30 cellular contexts compared by ENCODE assay signal in genomic region chr3:170496026-170496867, GRCh38.
DNase-seq lines count a peak whose midpoint lies in the region; ATAC-seq and TF ChIP-seq lines count a peak whose summit lies in the region.
"Had no signal": no experiment of that assay in that cellular context is flagged by ENCODE, and none has a peak within 500 bp of the region (broad histone marks: within the 10 kb centered on the region; RNA-seq: fewer than 3 reads in every experiment).

No MANE protein-coding gene starts in this region.

- no peaks in the 10 kb centered on the region for H3K9me3 Mint-ChIP-seq in mesothelial cell of epicardium
- H3K9me3 Mint-ChIP-seq: activated CD4-positive, alpha-beta T cell treated with anti-CD3 and anti-CD28 coated beads, Interleukin-2, amount 10 ng/mL, durations not matched to agents 7 days and 5 days; activated T-cell treated with anti-CD3 and anti-CD28 coated beads, Interleukin-2, amount 50 U/mL, for 24 hours; CD8-positive, alpha-beta T cell had no signal

- in situ Hi-C loops in brain microvascular endothelial cell (cut with HindIII; ENCODE audit: low pct_ligation_motif_present, low sequenced_read_pairs), result no loop called here

- no peak for ATAC-seq in GM19035 (IDR thresholded peaks at IDR 0.05; ENCODE audit: unreplicated experiment)
- ATAC-seq: body of pancreas; CD8-positive, alpha-beta T cell; heart right ventricle had no signal

- peak overlapping the region; percentile 86 for H3K27ac Mint-ChIP-seq in mesothelial cell of epicardium
- H3K27ac Mint-ChIP-seq: activated CD4-positive, alpha-beta T cell treated with anti-CD3 and anti-CD28 coated beads, Interleukin-2, amount 10 ng/mL, durations not matched to agents 7 days and 5 days; activated T-cell treated with anti-CD3 and anti-CD28 coated beads, Interleukin-2, amount 50 U/mL, for 24 hours; CD8-positive, alpha-beta T cell had no signal

- peaks cover 50% of the 10 kb centered on the region for H3K4me1 Mint-ChIP-seq in mesothelial cell of epicardium
- H3K4me1 Mint-ChIP-seq: activated CD4-positive, alpha-beta T cell treated with anti-CD3 and anti-CD28 coated beads, Interleukin-2, amount 10 ng/mL, durations not matched to agents 7 days and 5 days had no signal

- TF ChIP-seq CTCF in 22Rv1 (IDR thresholded peaks at IDR 0.05) (0 out of 2 replicates have a peak, but pooled peaks have one; percentile 14), HFF-Myc (IDR thresholded peaks at IDR 0.05; ENCODE audit: low read depth, low read length, missing control alignments) (peak; percentile 3), brain microvascular endothelial cell (IDR thresholded peaks at IDR 0.05; ENCODE audit: low read depth, low read length, missing control alignments) (peak; percentile 21), mesothelial cell of epicardium (IDR thresholded peaks at IDR 0.05; ENCODE audit: unreplicated experiment) (no peak)

- H3K4me3 Mint-ChIP-seq in mesothelial cell of epicardium, result no peak overlapping the region
- H3K4me3 Mint-ChIP-seq: activated CD4-positive, alpha-beta T cell treated with anti-CD3 and anti-CD28 coated beads, Interleukin-2, amount 10 ng/mL, durations not matched to agents 7 days and 5 days; activated T-cell treated with anti-CD3 and anti-CD28 coated beads, Interleukin-2, amount 50 U/mL, for 24 hours; CD8-positive, alpha-beta T cell had no signal

- DNase-seq in HFF-Myc (ENCODE audit: extremely low read depth, low read depth) (no peak), brain microvascular endothelial cell (no peak), mesothelial cell of epicardium (ENCODE audit: low spot score in 2 of 2, unreplicated experiment in 2 of 2) (no peak), NCI-H1092 (lab: John Stamatoyannopoulos, UW) (no peak), NCI-H2227 treated with DMSO at 0.1 percent for 48 hours (lab: John Stamatoyannopoulos, UW) (no peak)
- DNase-seq in stimulated activated CD4-positive, alpha-beta T cell treated with anti-CD3 and anti-CD28 coated beads, Interleukin-1b, Interleukin-23, amount 100 ng/mL, for 48 hours, result no peak
- DNase-seq: activated CD4-positive, alpha-beta T cell treated with anti-CD3 and anti-CD28 coated beads, Interleukin-2, amount 10 ng/mL, durations not matched to agents 7 days and 5 days; activated T-cell treated with anti-CD3 and anti-CD28 coated beads, Interleukin-2, amount 50 U/mL, for 24 hours; adrenal gland; AML-193; body of pancreas; CD8-positive, alpha-beta T cell; DMS 273 treated with DMSO at 0.1 percent for 48 hours; effector CD8-positive, alpha-beta T cell; foreskin fibroblast; HCEC 1CT; heart right ventricle; NCI-H1105; NCI-H187 treated with DMSO at 0.1 percent for 48 hours; NCI-H2171 treated with DMSO at 0.1 percent for 48 hours; NCI-H524; nucleus accumbens; SHP77; small intestine; stimulated activated CD8-positive, alpha-beta memory T cell treated with anti-CD3 and anti-CD28 coated beads, Interleukin-4, amount 100 ng/mL, for 48 hours; stomach; T-helper 9 cell had no signal

- H3K36me3 ChIP-seq in brain microvascular endothelial cell (replicated peaks), result no peaks in the 10 kb centered on the region
- H3K36me3 ChIP-seq: adrenal gland, heart right ventricle, stomach, tibial nerve had no signal

- no peaks in the 10 kb centered on the region for H3K27me3 Mint-ChIP-seq in mesothelial cell of epicardium (ENCODE audit: low read depth)

- no peaks in the 10 kb centered on the region for H3K27me3 ChIP-seq in brain microvascular endothelial cell (replicated peaks)
- H3K27me3 ChIP-seq: body of pancreas, heart right ventricle, stomach, tibial nerve had no signal

- H3K36me3 Mint-ChIP-seq in mesothelial cell of epicardium, result no peaks in the 10 kb centered on the region
- H3K36me3 Mint-ChIP-seq: CD8-positive, alpha-beta T cell had no signal

- no peak overlapping the region for H3K4me3 ChIP-seq in HFF-Myc (replicated peaks; ENCODE audit: low read depth, low read length)
- H3K4me3 ChIP-seq in brain microvascular endothelial cell (ENCODE audit: low read depth, low read length), result no peak overlapping the region
- H3K4me3 ChIP-seq: adrenal gland, body of pancreas, heart right ventricle, stomach, tibial nerve had no signal

- H3K27ac ChIP-seq in 22Rv1, result no peak overlapping the region
- H3K27ac ChIP-seq in brain microvascular endothelial cell, result no peak overlapping the region
- H3K27ac ChIP-seq: body of pancreas, heart right ventricle, stomach, tibial nerve had no signal
